8 cellular contexts compared by ENCODE assay signal in the genomic region with DNA sequence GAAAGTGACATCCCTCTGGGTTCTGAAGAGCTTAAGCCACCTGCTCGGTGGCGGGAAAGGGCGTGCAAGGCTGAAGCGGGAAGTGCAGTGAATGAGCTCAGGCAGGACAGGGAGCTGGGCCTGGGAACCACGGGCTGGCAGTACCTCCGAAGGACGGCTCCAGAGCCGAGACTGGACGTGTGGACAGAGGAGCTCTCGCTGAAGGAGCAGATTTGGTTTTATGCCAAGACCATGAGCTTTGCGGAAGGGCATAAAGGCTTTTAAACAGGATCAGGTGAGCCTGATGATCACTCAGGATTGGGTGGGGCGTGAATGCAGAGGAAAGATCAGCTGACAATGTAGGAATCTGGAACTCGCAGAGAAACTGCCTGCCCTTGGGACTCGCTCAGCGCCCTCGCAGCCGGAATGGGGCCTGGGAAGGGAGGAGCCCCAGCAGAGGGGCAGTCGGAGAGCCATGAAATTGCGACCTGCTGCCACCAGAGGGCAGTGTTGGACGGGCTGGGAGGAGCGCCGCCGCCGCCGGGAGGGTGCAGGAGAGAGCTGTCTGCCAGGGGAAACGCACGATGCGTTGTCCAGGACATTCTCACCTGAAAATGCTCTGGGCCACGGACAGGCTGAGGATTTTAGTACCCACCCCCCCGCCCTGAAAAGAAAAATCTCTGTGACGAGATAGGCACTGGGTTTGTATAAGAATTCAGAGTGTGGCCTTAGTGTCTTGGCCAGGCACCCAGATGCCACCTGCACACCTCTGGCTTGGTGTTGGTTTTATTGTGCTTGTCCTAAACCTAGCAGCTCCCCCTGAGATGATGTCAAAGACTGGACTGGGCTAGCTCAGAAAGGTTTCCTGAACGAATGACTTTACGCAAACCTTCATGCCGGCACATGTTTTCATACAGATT.
DNase-seq lines count a peak whose midpoint lies in the region; FAIRE-seq and TF ChIP-seq lines count a peak whose summit lies in the region.
"Had no signal": no experiment of that assay in that cellular context is flagged by ENCODE, and none has a peak within 500 bp of the region (broad histone marks: within the 10 kb centered on the region; RNA-seq: fewer than 3 reads in every experiment).

No MANE protein-coding gene starts in this region.

- no peak overlapping the region for H3K4me3 ChIP-seq in Karpas-422 (ENCODE audit: low read length)
- H3K4me3 ChIP-seq in astrocyte of the spinal cord (ENCODE audit: low read depth, low read length): peak overlapping the region; percentile 3
- H3K4me3 ChIP-seq in skeletal muscle cell (ENCODE audit: low read depth, low read length): peak overlapping the region; percentile 21

- peak; percentile 52 for DNase-seq in H54 (ENCODE audit: insufficient read length, low spot score)
- peak; percentile 78 for DNase-seq in Karpas-422
- peak; percentile 35 for DNase-seq in T follicular helper cell (ENCODE audit: low read depth)
- peak; percentile 75 for DNase-seq in astrocyte of the spinal cord (ENCODE audit: low read depth, low spot score)
- DNase-seq in hypothalamus (lab: John Stamatoyannopoulos, UW): peak in 49 of 51 donors; percentile 33 to 92 (median 74)
- peak; percentile 24 for DNase-seq in skeletal muscle cell (ENCODE audit: low read depth)
- DNase-seq: naive B cell had no signal

- H3K4me1 ChIP-seq in Karpas-422 (ENCODE audit: low read length): no peaks in the 10 kb centered on the region

- H3K9ac ChIP-seq in Karpas-422 (ENCODE audit: low read length): no peak overlapping the region

- H2AFZ ChIP-seq in Karpas-422 (ENCODE audit: low read length): no peak overlapping the region

- no peaks in the 10 kb centered on the region for H3K9me3 ChIP-seq in Karpas-422 (ENCODE audit: low read length)

- H4K20me1 ChIP-seq in Karpas-422 (ENCODE audit: insufficient read depth, low read depth, low read length): no peaks in the 10 kb centered on the region

- peak; percentile 71 for FAIRE-seq in H54 (lab: Jason Lieb, UNC)

- no peaks in the 10 kb centered on the region for H3K36me3 ChIP-seq in Karpas-422 (ENCODE audit: insufficient read depth, low read length)

- no peaks in the 10 kb centered on the region for H3K79me2 ChIP-seq in Karpas-422 (ENCODE audit: low read length)

- no peak overlapping the region for H3K27ac ChIP-seq in Karpas-422 (ENCODE audit: low read length)

- TF ChIP-seq CTCF in GM12872 (IDR thresholded peaks at IDR 0.05; ENCODE audit: insufficient read depth, low read depth, low read length) (peak; percentile 88), astrocyte of the spinal cord (IDR thresholded peaks at IDR 0.05; ENCODE audit: low read depth, low read length) (peak; percentile 95)

- TF ChIP-seq POLR2A in H54 (IDR thresholded peaks at IDR 0.05; ENCODE audit: low read depth, low read length): no peak

- H3K27me3 ChIP-seq in Karpas-422 (ENCODE audit: low read length): no peaks in the 10 kb centered on the region

- no peak overlapping the region for H3K4me2 ChIP-seq in Karpas-422 (ENCODE audit: low read depth, low read length, poor library complexity, severe bottlenecking)

- H3K9me2 ChIP-seq in Karpas-422 (replicated peaks; ENCODE audit: insufficient read depth, low read length): no peaks in the 10 kb centered on the region

- in situ Hi-C loops in astrocyte of the spinal cord (cut with HindIII; ENCODE audit: low sequenced_read_pairs): no loop called here

Comparison
In these comparisons a context has a peak if more than half of its experiments do, and no peak if none do; other contexts are left out.
1. DNase-seq: peak in every context shown above with its lines; median percentile 78 in Karpas-422; 75 in astrocyte of the spinal cord; 74 in hypothalamus; 52 in H54; 35 in T follicular helper cell; 24 in skeletal muscle cell.